18 cellular contexts compared by ENCODE assay signal in the genomic region with DNA sequence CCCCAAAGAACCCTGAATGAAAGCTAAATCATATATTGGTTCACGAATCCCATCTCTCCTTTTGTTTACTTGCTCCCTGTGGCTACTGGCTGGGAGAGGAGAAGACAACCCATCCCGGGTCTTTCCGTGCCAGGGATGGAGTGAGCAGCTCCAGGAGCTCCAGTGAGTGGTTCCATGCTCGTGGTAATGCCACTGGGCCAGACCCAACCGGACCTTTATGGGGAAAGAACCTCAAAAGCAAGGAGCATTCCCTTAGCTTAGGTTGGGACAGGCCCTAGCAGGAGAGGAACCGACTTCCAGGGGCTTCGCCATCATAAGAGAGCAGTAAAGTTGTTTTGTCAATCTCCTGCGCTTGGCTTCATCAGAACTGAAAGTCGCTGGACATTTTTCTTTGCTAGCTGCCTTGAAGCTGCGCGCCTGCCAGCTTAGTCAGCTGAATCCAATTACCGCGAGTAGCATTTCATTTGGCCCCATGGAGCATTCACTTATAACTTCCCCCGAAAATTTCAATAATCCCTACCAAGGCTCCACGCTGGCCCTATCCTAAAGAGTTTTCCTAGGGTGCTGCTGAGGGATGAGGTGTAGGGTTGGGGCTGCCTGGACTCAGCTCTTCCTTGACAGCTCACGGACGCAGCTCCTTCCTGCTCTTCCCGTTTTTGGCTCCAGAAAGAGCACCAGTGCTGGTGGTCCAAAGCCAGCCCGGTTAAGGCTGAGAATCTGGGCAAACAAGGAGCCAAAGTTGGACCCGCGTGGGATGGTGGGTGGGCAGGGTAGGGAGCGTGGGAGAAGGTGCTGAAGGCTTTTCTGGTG. TPM values are rescaled to one million over a fixed set of nuclear protein-coding genes. Genes with fewer than 3 reads are reported as not detected.
A peak's percentile ranks its signal among the peaks of the same experiment; 100 is the strongest.
DNase-seq lines count a peak whose midpoint lies in the region; ATAC-seq, FAIRE-seq and TF ChIP-seq lines count a peak whose summit lies in the region.
"Had no signal": no experiment of that assay in that cellular context is flagged by ENCODE, and none has a peak within 500 bp of the region (broad histone marks: within the 10 kb centered on the region; RNA-seq: fewer than 3 reads in every experiment).

No MANE protein-coding gene starts in this region.

- peak overlapping the region; percentile 85 for H3K4me3 Mint-ChIP-seq in HFFc6
- H3K4me3 Mint-ChIP-seq in stimulated activated naive B cell treated with anti-CD40 and anti-IgM and Interleukin-4, amounts not matched to agents 10 μg/mL and 1 μg/mL and 100 μg/mL, for 72 hours, result no peak overlapping the region
- H3K4me3 Mint-ChIP-seq: activated CD4-positive, alpha-beta T cell treated with anti-CD3 and anti-CD28 coated beads for 36 hours; T-helper 17 cell had no signal

- H3K4me3 ChIP-seq in cardiac fibroblast (replicated peaks in 1 of 2; ENCODE audit: low read depth in 2 of 2, low read length in 2 of 2) (no peak overlapping the region), kidney (ENCODE audit: low read length in 2 of 2) (peak overlapping the region; percentile 61 to 65)
- H3K4me3 ChIP-seq: spleen had no signal

- H3K4me1 ChIP-seq in kidney (ENCODE audit: control insufficient read depth in 1 of 2, insufficient read depth in 1 of 2, low read depth in 1 of 2, low read length in 2 of 2), result peaks cover 4 to 8% of the 10 kb centered on the region in 2 donors
- H3K4me1 ChIP-seq: Caco-2 had no signal

- peaks cover 8% of the 10 kb centered on the region; the same call in 1 of the 2 replicates for H3K36me3 Mint-ChIP-seq in HFFc6 (ENCODE audit: low read depth)
- peaks cover 0 to 12% of the 10 kb centered on the region in 2 donors for H3K36me3 Mint-ChIP-seq in stimulated activated naive B cell treated with anti-CD40 and anti-IgM and Interleukin-4, amounts not matched to agents 10 μg/mL and 1 μg/mL and 100 μg/mL, for 72 hours

- no peaks in the 10 kb centered on the region for H3K36me3 ChIP-seq in kidney (ENCODE audit: control insufficient read depth in 1 of 2, insufficient read depth in 2 of 2, low read length in 2 of 2)
- H3K36me3 ChIP-seq: Peyer's patch, spleen had no signal

- H3K9ac ChIP-seq in kidney (ENCODE audit: low read length in 2 of 2), result peak overlapping the region; percentile 88 to 94

- intact Hi-C loops in kidney (cut with DNase I), result no loop called here

- no peak overlapping the region for H3K27ac Mint-ChIP-seq in HFFc6
- peak overlapping the region; percentile 22 for H3K27ac Mint-ChIP-seq in stimulated activated naive B cell treated with anti-CD40 and anti-IgM and Interleukin-4, amounts not matched to agents 10 μg/mL and 1 μg/mL and 100 μg/mL, for 72 hours
- H3K27ac Mint-ChIP-seq: activated CD4-positive, alpha-beta T cell treated with anti-CD3 and anti-CD28 coated beads for 36 hours; T-helper 17 cell had no signal

- H3K27ac ChIP-seq in kidney (ENCODE audit: low read depth in 2 of 2, low read length in 2 of 2), result peak overlapping the region; percentile 90 to 95
- H3K27ac ChIP-seq: Peyer's patch, spleen had no signal

- peaks cover 8% of the 10 kb centered on the region for H3K9me3 Mint-ChIP-seq in HFFc6
- H3K9me3 Mint-ChIP-seq in stimulated activated naive B cell treated with anti-CD40 and anti-IgM and Interleukin-4, amounts not matched to agents 10 μg/mL and 1 μg/mL and 100 μg/mL, for 72 hours, result peaks cover 7 to 10% of the 10 kb centered on the region in 2 donors

- ATAC-seq in stimulated activated naive B cell treated with anti-CD40 and anti-IgM and Interleukin-4, amounts not matched to agents 10 μg/mL and 1 μg/mL and 100 μg/mL, for 72 hours (replicated peaks), result no peak
- ATAC-seq: activated CD4-positive, alpha-beta T cell treated with anti-CD3 and anti-CD28 coated beads for 36 hours; left lobe of liver; naive thymus-derived CD8-positive, alpha-beta T cell; T-helper 17 cell had no signal

- no peaks in the 10 kb centered on the region for H3K9me3 ChIP-seq in kidney (ENCODE audit: control insufficient read depth in 1 of 2, low read length in 2 of 2)
- H3K9me3 ChIP-seq: Caco-2, Peyer's patch had no signal

- DNase-seq in HFFc6 (peak; percentile 31), cardiac fibroblast (ENCODE audit: low read depth in 2 of 2) (peak; percentile 14 to 26), kidney (no peak), RPMI8226 (no peak), HuH-7 (ENCODE audit: low spot score) (no peak), COR-L47 (lab: John Stamatoyannopoulos, UW) (no peak)
- DNase-seq in stimulated activated naive B cell treated with anti-CD40 and anti-IgM and Interleukin-4, amounts not matched to agents 10 μg/mL and 1 μg/mL and 100 μg/mL, for 72 hours, result no peak
- DNase-seq in stimulated activated naive CD4-positive, alpha-beta T cell treated with Interleukin-2 at 50 U/mL for 16 hours (lab: John Stamatoyannopoulos, UW), result no peak
- DNase-seq: activated CD4-positive, alpha-beta T cell treated with anti-CD3 and anti-CD28 coated beads for 36 hours; activated T-cell treated with anti-CD3 and anti-CD28 coated beads for 4 hours; Caco-2; dermis blood vessel endothelial cell; naive thymus-derived CD8-positive, alpha-beta T cell; spleen; T-helper 17 cell had no signal

- TF ChIP-seq CTCF in HFFc6 (IDR thresholded peaks at IDR 0.05) (no peak), cardiac fibroblast (IDR thresholded peaks at IDR 0.05; ENCODE audit: low read depth, low read length) (no peak), kidney (IDR thresholded peaks at IDR 0.05; ENCODE audit: borderline replicate concordance, extremely low read depth, insufficient read depth) (no peak)

- H3K4me1 Mint-ChIP-seq in HFFc6 (ENCODE audit: low read depth), result peaks cover 31% of the 10 kb centered on the region
- H3K4me1 Mint-ChIP-seq in stimulated activated naive B cell treated with anti-CD40 and anti-IgM and Interleukin-4, amounts not matched to agents 10 μg/mL and 1 μg/mL and 100 μg/mL, for 72 hours, result peaks cover 6 to 9% of the 10 kb centered on the region in 2 donors

- peaks cover 83% of the 10 kb centered on the region for H3K27me3 Mint-ChIP-seq in HFFc6 (ENCODE audit: insufficient read depth)
- H3K27me3 Mint-ChIP-seq in stimulated activated naive B cell treated with anti-CD40 and anti-IgM and Interleukin-4, amounts not matched to agents 10 μg/mL and 1 μg/mL and 100 μg/mL, for 72 hours, result peaks cover 70 to 91% of the 10 kb centered on the region in 2 donors

- no peak for FAIRE-seq in kidney (lab: Jason Lieb, UNC)

RNA-seq across cellular contexts. Expression of gene HOXD3, which starts 4.9 kb away (rescaled TPM):
- under 1 TPM in 3 of 6 experiments, not detected in 3; 0.25 to 0.38 (median 0.25) TPM for total RNA-seq in HFFc6 (2021; fragmentation: NEBNext Ultra II Directional; extraction: Animal tissue kit (Norgen Biotek cat#: 25700))
- 29.3 TPM for total RNA-seq in kidney
- 16.9 TPM for polyA plus RNA-seq in kidney (ENCODE audit: insufficient read depth, low read depth, low replicate concordance)
- total RNA-seq: activated CD4-positive, alpha-beta T cell treated with anti-CD3 and anti-CD28 coated beads for 36 hours; left lobe of liver; naive thymus-derived CD8-positive, alpha-beta T cell; T-helper 17 cell; temporal lobe had no signal
- polyA plus RNA-seq: naive thymus-derived CD8-positive, alpha-beta T cell had no signal

RNA-seq across cellular contexts. Expression of gene HOXD4, which starts 10.7 kb away (rescaled TPM):
- under 1 TPM in 4 of 6 experiments, not detected in 2; 0.40 to 0.69 (median 0.57) TPM for total RNA-seq in HFFc6 (2021; fragmentation: NEBNext Ultra II Directional; extraction: Animal tissue kit (Norgen Biotek cat#: 25700))
- total RNA-seq in kidney, result 27.8 TPM
- polyA plus RNA-seq in kidney (ENCODE audit: insufficient read depth, low read depth, low replicate concordance), result 12.1 TPM
- total RNA-seq: activated CD4-positive, alpha-beta T cell treated with anti-CD3 and anti-CD28 coated beads for 36 hours; left lobe of liver; naive thymus-derived CD8-positive, alpha-beta T cell; T-helper 17 cell; temporal lobe had no signal
- polyA plus RNA-seq: naive thymus-derived CD8-positive, alpha-beta T cell had no signal

RNA-seq across cellular contexts. Expression of gene HOXD1, which starts 26.4 kb away (rescaled TPM):
- not detected for total RNA-seq in HFFc6 (2021; fragmentation: NEBNext Ultra II Directional; extraction: Animal tissue kit (Norgen Biotek cat#: 25700))
- 11.3 TPM for total RNA-seq in kidney
- polyA plus RNA-seq in kidney (ENCODE audit: insufficient read depth, low read depth, low replicate concordance), result 4.3 TPM
- total RNA-seq: activated CD4-positive, alpha-beta T cell treated with anti-CD3 and anti-CD28 coated beads for 36 hours; Caco-2; left lobe of liver; naive thymus-derived CD8-positive, alpha-beta T cell; T-helper 17 cell; temporal lobe had no signal
- polyA plus RNA-seq: naive thymus-derived CD8-positive, alpha-beta T cell had no signal

RNA-seq across cellular contexts. Expression of gene HOXD8, which starts 32.5 kb away (rescaled TPM):
- total RNA-seq in HFFc6 (2021; fragmentation: NEBNext Ultra II Directional; extraction: Animal tissue kit (Norgen Biotek cat#: 25700)), result 1 to 10 TPM; 2.3 to 5.1 (median 4.6) TPM
- 76.5 TPM for total RNA-seq in kidney
- polyA plus RNA-seq in kidney (ENCODE audit: insufficient read depth, low read depth, low replicate concordance), result 122 TPM
- total RNA-seq: activated CD4-positive, alpha-beta T cell treated with anti-CD3 and anti-CD28 coated beads for 36 hours; Caco-2; left lobe of liver; naive thymus-derived CD8-positive, alpha-beta T cell; T-helper 17 cell had no signal
- polyA plus RNA-seq: naive thymus-derived CD8-positive, alpha-beta T cell had no signal

RNA-seq across cellular contexts. Expression of gene HOXD9, which starts 39.5 kb away (rescaled TPM):
- 1 to 10 TPM; 2.1 to 2.7 (median 2.4) TPM for total RNA-seq in HFFc6 (2021; fragmentation: NEBNext Ultra II Directional; extraction: Animal tissue kit (Norgen Biotek cat#: 25700))
- total RNA-seq in kidney, result 36.5 TPM
- polyA plus RNA-seq in kidney (ENCODE audit: insufficient read depth, low read depth, low replicate concordance), result 36.4 TPM
- total RNA-seq: activated CD4-positive, alpha-beta T cell treated with anti-CD3 and anti-CD28 coated beads for 36 hours; Caco-2; left lobe of liver; naive thymus-derived CD8-positive, alpha-beta T cell; T-helper 17 cell; temporal lobe had no signal
- polyA plus RNA-seq: naive thymus-derived CD8-positive, alpha-beta T cell had no signal

Comparison
In these comparisons a context has a peak if more than half of its experiments do, and no peak if none do; other contexts are left out.
1. DNase-seq: peak in HFFc6 (single experiment) and cardiac fibroblast (2 of 2); none in kidney (single experiment), stimulated activated naive B cell treated with anti-CD40 and anti-IgM and Interleukin-4, amounts not matched to agents 10 μg/mL and 1 μg/mL and 100 μg/mL, for 72 hours (single experiment), RPMI8226 (single experiment), HuH-7 (single experiment), COR-L47 (single experiment) and stimulated activated naive CD4-positive, alpha-beta T cell treated with Interleukin-2 at 50 U/mL for 16 hours (single experiment).
2. H3K4me3 ChIP-seq: peak in kidney (2 of 2); none in cardiac fibroblast (0 of 2).
3. RNA of gene HOXD3, which starts 4.9 kb away (total RNA-seq): 29.3 TPM in kidney (single experiment); 0.25 to 0.38 TPM in HFFc6; every median in the first group is over 10 times any median in the second.
4. RNA of gene HOXD4, which starts 10.7 kb away (total RNA-seq): 27.8 TPM in kidney (single experiment); 0.40 to 0.69 TPM in HFFc6; every median in the first group is over 10 times any median in the second.
5. RNA of gene HOXD1, which starts 26.4 kb away (total RNA-seq): 11.3 TPM in kidney (single experiment); not detected in HFFc6; every median in the first group is over 10 times any median in the second.